Comparison of ENCODE assay signal across 8 cellular contexts in the genomic region with DNA sequence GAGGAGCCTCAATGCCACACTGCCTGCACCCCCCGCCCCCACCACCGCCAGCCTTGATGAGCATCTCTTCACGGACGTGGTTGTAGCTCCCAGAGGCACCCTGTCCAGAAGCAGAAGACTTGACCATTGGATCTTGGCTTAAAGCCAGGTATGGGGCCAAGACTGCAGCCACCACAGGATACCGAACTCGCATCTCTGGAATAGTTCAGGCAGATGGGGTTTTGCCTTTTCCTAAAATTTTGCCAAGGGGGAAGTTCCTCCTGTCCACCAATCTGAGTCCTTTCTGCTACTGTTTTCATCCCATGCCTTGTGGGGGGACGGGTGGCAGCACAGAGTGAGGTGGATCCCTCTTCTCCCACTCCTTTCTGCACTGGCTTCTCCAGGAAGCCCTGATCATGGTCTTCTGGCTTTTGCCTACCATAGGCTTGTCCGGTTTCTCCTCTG. TPM values are rescaled to one million over a fixed set of nuclear protein-coding genes. Genes with fewer than 3 reads are reported as not detected.
DNase-seq lines count a peak whose midpoint lies in the region; ATAC-seq and TF ChIP-seq lines count a peak whose summit lies in the region.

No MANE protein-coding gene starts in this region.

- H3K27me3 Mint-ChIP-seq in CD8-positive, alpha-beta T cell (ENCODE audit: low read depth) = no peaks in the 10 kb centered on the region
- peaks cover 82% of the 10 kb centered on the region for H3K27me3 Mint-ChIP-seq in endodermal cell (ENCODE audit: insufficient read depth)

- CTCF ChIA-PET in CD8-positive, alpha-beta T cell (lab: Charles Lee) = interaction anchor here (0.9 to 10.9 kb wide), 5 partner anchors 13 to 157 kb away, joined by 3 to 216 read pairs (median 6); no protein-coding TSS in a partner anchor
- CTCF ChIA-PET in PC-3 (lab: Charles Lee) = no interaction called here

- H4K20me1 ChIP-seq in PC-3 (ENCODE audit: low read length) = no peaks in the 10 kb centered on the region

- no peak for TF ChIP-seq CTCF in CD8-positive, alpha-beta T cell (IDR thresholded peaks at IDR 0.05)
- no peak for TF ChIP-seq CTCF in PC-3 (conservative IDR thresholded peaks at IDR 0.05; ENCODE audit: low read depth, low read length)
- no peak for TF ChIP-seq CTCF in endodermal cell (conservative IDR thresholded peaks at IDR 0.05)
- TF ChIP-seq CTCF in parathyroid adenoma (IDR thresholded peaks at IDR 0.05) = no peak

- H3K79me2 ChIP-seq in PC-3 (ENCODE audit: low read length) (no peaks in the 10 kb centered on the region), parathyroid adenoma (no peaks in the 10 kb centered on the region)

- H3K9me3 ChIP-seq in CD8-positive, alpha-beta T cell (ENCODE audit: low read length) = no peaks in the 10 kb centered on the region
- H3K9me3 ChIP-seq in PC-3 (ENCODE audit: low read length) (no peaks in the 10 kb centered on the region), endodermal cell (ENCODE audit: control insufficient read depth, low read length) (no peaks in the 10 kb centered on the region), parathyroid adenoma (ENCODE audit: control insufficient read depth, low read length) (no peaks in the 10 kb centered on the region)

- no TSS peak for BruUV-seq in PC-3 (replicated peaks; lab: Mats Ljungman, UMichigan)

- POLR2A ChIA-PET in CD8-positive, alpha-beta T cell (lab: Charles Lee) = interaction anchor here (1.4 kb wide), 1 partner anchor 33 kb away, joined by 4 read pairs; no protein-coding TSS in a partner anchor
- POLR2A ChIA-PET in PC-3 (lab: Charles Lee; ENCODE audit: unreplicated experiment) = no interaction called here

- no peak for DNase-seq in CD8-positive, alpha-beta T cell
- DNase-seq in PC-3 = no peak
- peak; percentile 48 for DNase-seq in endodermal cell
- no peak for DNase-seq in NCI-H146 treated with DMSO at 0.1 percent for 48 hours (lab: John Stamatoyannopoulos, UW; ENCODE audit: unreplicated experiment)
- no peak for DNase-seq in Ammon's horn (ENCODE audit: low spot score)
- no peak for DNase-seq in amygdala (lab: John Stamatoyannopoulos, UW)

- peaks cover 11% of the 10 kb centered on the region for H3K36me3 Mint-ChIP-seq in CD8-positive, alpha-beta T cell
- no peaks in the 10 kb centered on the region for H3K36me3 Mint-ChIP-seq in endodermal cell (ENCODE audit: low read depth)

- no peaks in the 10 kb centered on the region for H3K9me2 ChIP-seq in PC-3 (replicated peaks; ENCODE audit: low read length)

- peaks cover 37% of the 10 kb centered on the region for H3K4me1 ChIP-seq in CD8-positive, alpha-beta T cell (ENCODE audit: insufficient read depth, low read length)
- H3K4me1 ChIP-seq in PC-3 (ENCODE audit: insufficient read depth, low read length) = peaks cover 27% of the 10 kb centered on the region
- peaks cover 2% of the 10 kb centered on the region for H3K4me1 ChIP-seq in endodermal cell (ENCODE audit: control insufficient read depth, insufficient read depth, low read length)
- peaks cover 44% of the 10 kb centered on the region for H3K4me1 ChIP-seq in parathyroid adenoma

- no peak overlapping the region for H3K9ac ChIP-seq in PC-3 (ENCODE audit: low read length)
- no peak overlapping the region for H3K9ac ChIP-seq in endodermal cell (ENCODE audit: extremely low read depth, low read length, poor library complexity, severe bottlenecking)
- H3K9ac ChIP-seq in parathyroid adenoma = peak overlapping the region; percentile 71

- 72 to 78% methylated on average over 7 to 8 of the region's 8 CpGs for WGBS in endodermal cell (ENCODE audit: insufficient coverage in 1 of 2, insufficient read length in 1 of 2), 2 experiments

- no peak overlapping the region for H3K27ac ChIP-seq in CD8-positive, alpha-beta T cell (ENCODE audit: low read depth, low read length)
- no peak overlapping the region for H3K27ac ChIP-seq in PC-3 (ENCODE audit: low read length)
- H3K27ac ChIP-seq in endodermal cell (ENCODE audit: low read depth, low read length) = no peak overlapping the region
- peak overlapping the region; percentile 53 for H3K27ac ChIP-seq in parathyroid adenoma

- no peaks in the 10 kb centered on the region for H3F3A ChIP-seq in PC-3 (ENCODE audit: low read length, unreplicated experiment)

- intact Hi-C loops in CD8-positive, alpha-beta T cell (cut with DNase I, micrococcal nuclease) = loop anchor here (1.0 to 5.0 kb wide), 2 partner anchors 101 to 140 kb away; no protein-coding TSS in a partner anchor
- intact Hi-C loops in PC-3 (cut with micrococcal nuclease) = no loop called here

- peaks cover 34% of the 10 kb centered on the region for H3K4me1 Mint-ChIP-seq in CD8-positive, alpha-beta T cell (ENCODE audit: low read depth)
- H3K4me1 Mint-ChIP-seq in endodermal cell = peaks cover 4% of the 10 kb centered on the region

- ATAC-seq in CD8-positive, alpha-beta T cell = no peak
- ATAC-seq in PC-3 (no peak), HG02852 (IDR thresholded peaks at IDR 0.05; ENCODE audit: unreplicated experiment) (no peak)

- H3K27ac Mint-ChIP-seq in CD8-positive, alpha-beta T cell = no peak overlapping the region
- H3K27ac Mint-ChIP-seq in endodermal cell = no peak overlapping the region

- H3K4me2 ChIP-seq in PC-3 (ENCODE audit: low read length) (peak overlapping the region; percentile 90; the same call in 1 of the 2 replicates), parathyroid adenoma (ENCODE audit: low read length) (peak overlapping the region; percentile 78)

- no peaks in the 10 kb centered on the region for H3K27me3 ChIP-seq in CD8-positive, alpha-beta T cell (ENCODE audit: insufficient read depth, low read length)
- H3K27me3 ChIP-seq in PC-3 (ENCODE audit: low read length) = no peaks in the 10 kb centered on the region
- peaks cover 82% of the 10 kb centered on the region for H3K27me3 ChIP-seq in endodermal cell (ENCODE audit: control insufficient read depth, insufficient read depth, low read length, poor library complexity, severe bottlenecking)
- H3K27me3 ChIP-seq in parathyroid adenoma (ENCODE audit: control insufficient read depth, insufficient read depth, low read length) = no peaks in the 10 kb centered on the region

- H3K36me3 ChIP-seq in CD8-positive, alpha-beta T cell (ENCODE audit: insufficient read depth, low read length) = no peaks in the 10 kb centered on the region
- H3K36me3 ChIP-seq in PC-3 (ENCODE audit: low read depth, low read length) (no peaks in the 10 kb centered on the region), endodermal cell (ENCODE audit: control insufficient read depth, insufficient read depth, low read length) (no peaks in the 10 kb centered on the region), parathyroid adenoma (ENCODE audit: control insufficient read depth, insufficient read depth, low read length) (no peaks in the 10 kb centered on the region)

- no peaks in the 10 kb centered on the region for H3K9me3 Mint-ChIP-seq in CD8-positive, alpha-beta T cell
- no peaks in the 10 kb centered on the region for H3K9me3 Mint-ChIP-seq in endodermal cell

- peak overlapping the region; percentile 84; the same call in 1 of the 2 replicates for H2AFZ ChIP-seq in PC-3 (ENCODE audit: low read length)
- H2AFZ ChIP-seq in parathyroid adenoma = peak overlapping the region; percentile 88

- H3K4me3 ChIP-seq in CD8-positive, alpha-beta T cell (ENCODE audit: low read depth, low read length) = no peak overlapping the region
- H3K4me3 ChIP-seq in PC-3 (ENCODE audit: low read length) = peak overlapping the region; percentile 69; the same call in 1 of the 2 replicates
- no peak overlapping the region for H3K4me3 ChIP-seq in endodermal cell (ENCODE audit: low read length)
- peak overlapping the region; percentile 68 for H3K4me3 ChIP-seq in parathyroid adenoma (ENCODE audit: low read depth, low read length)

- peak overlapping the region; percentile 83 for H3K4me3 Mint-ChIP-seq in CD8-positive, alpha-beta T cell
- H3K4me3 Mint-ChIP-seq in endodermal cell = peak overlapping the region; percentile 65

RNA-seq across cellular contexts. Expression of gene CORO6, which starts 0.9 kb away (rescaled TPM):
- total RNA-seq in CD8-positive, alpha-beta T cell = 1 to 10 TPM; 1.2 to 1.7 TPM
- total RNA-seq in PC-3 (2014; rRNA removed) (0.44 and 0.58 TPM in 2 replicates), endodermal cell (under 1 TPM; 0.86 to 1.00 TPM)
- polyA plus RNA-seq in endodermal cell (2013, experiment 1 of 2) = 6.2 TPM
- 5.3 TPM for polyA plus RNA-seq in endodermal cell (2013, experiment 2 of 2)

RNA-seq across cellular contexts. Expression of gene ANKRD13B, which starts 28.8 kb away (rescaled TPM):
- 1 to 10 TPM in 1 of 2 experiments, under 1 TPM in 1; 0.83 to 1.3 TPM for total RNA-seq in CD8-positive, alpha-beta T cell
- total RNA-seq in PC-3 (2014; rRNA removed) = 11.2 and 11.5 TPM in 2 replicates
- total RNA-seq in endodermal cell = 1 to 10 TPM; 2.2 to 2.6 TPM
- 36.5 TPM for polyA plus RNA-seq in endodermal cell (2013, experiment 1 of 2)
- 28.4 TPM for polyA plus RNA-seq in endodermal cell (2013, experiment 2 of 2)

RNA-seq across cellular contexts. Expression of gene GIT1, which starts 32.3 kb away (rescaled TPM):
- 10 to 100 TPM; 25.8 to 27.0 TPM for total RNA-seq in CD8-positive, alpha-beta T cell
- total RNA-seq in PC-3 (2014; rRNA removed) = 24.2 and 32.2 TPM in 2 replicates
- total RNA-seq in endodermal cell = 10 to 100 TPM; 45.0 to 61.8 TPM
- polyA plus RNA-seq in endodermal cell (2013, experiment 1 of 2) = 47.1 TPM
- 48.9 TPM for polyA plus RNA-seq in endodermal cell (2013, experiment 2 of 2)

RNA-seq across cellular contexts. Expression of gene TP53I13, which starts 53.3 kb away (rescaled TPM):
- total RNA-seq in CD8-positive, alpha-beta T cell = 10 to 100 TPM; 50.2 to 54.1 TPM
- 45.0 and 61.7 TPM in 2 replicates for total RNA-seq in PC-3 (2014; rRNA removed)
- 10 to 100 TPM; 21.7 to 31.0 TPM for total RNA-seq in endodermal cell
- polyA plus RNA-seq in endodermal cell (2013, experiment 1 of 2) = 34.6 TPM
- polyA plus RNA-seq in endodermal cell (2013, experiment 2 of 2) = 33.7 TPM

RNA-seq across cellular contexts. Expression of gene ABHD15, which starts 54.9 kb away (rescaled TPM):
- 1 to 10 TPM; 8.3 to 8.7 TPM for total RNA-seq in CD8-positive, alpha-beta T cell
- total RNA-seq in PC-3 (2014; rRNA removed) (6.3 and 7.9 TPM in 2 replicates), endodermal cell (1 to 10 TPM; 1.4 to 2.1 TPM)
- 1.9 TPM for polyA plus RNA-seq in endodermal cell (2013, experiment 1 of 2)
- polyA plus RNA-seq in endodermal cell (2013, experiment 2 of 2) = 1.4 TPM

Comparison
In these comparisons a context has a peak if more than half of its experiments do, and no peak if none do; other contexts are left out.
1. H3K4me3 ChIP-seq: peak in PC-3 (single experiment) and parathyroid adenoma (single experiment); none in CD8-positive, alpha-beta T cell (single experiment) and endodermal cell (single experiment).